ENCODE assay signal across 16 cellular contexts in genomic region chr2:26270363-26270762, GRCh38. TPM values are rescaled to one million over a fixed set of nuclear protein-coding genes. Genes with fewer than 3 reads are reported as not detected.
A peak's percentile ranks its signal among the peaks of the same experiment; 100 is the strongest.
DNase-seq lines count a peak whose midpoint lies in the region; TF ChIP-seq lines count a peak whose summit lies in the region.
"Had no signal": no experiment of that assay in that cellular context is flagged by ENCODE, and none has a peak within 500 bp of the region (broad histone marks: within the 10 kb centered on the region; RNA-seq: fewer than 3 reads in every experiment).

No MANE protein-coding gene starts in this region.

- H3K27ac ChIP-seq in esophagus muscularis mucosa (replicated peaks in 1 of 4) (peak overlapping the region in 3 of 4 donors; percentile 8 to 45 (median 35)), subcutaneous abdominal adipose tissue (ENCODE audit: low read depth, low read length) (peak overlapping the region; percentile 60)
- H3K27ac ChIP-seq: thoracic aorta had no signal

- H3K9ac ChIP-seq in subcutaneous abdominal adipose tissue (ENCODE audit: low read length in 5 of 5): peak overlapping the region in 1 of 5 donors; percentile 13

- no peak for TF ChIP-seq EP300 in esophagus muscularis mucosa (IDR thresholded peaks at IDR 0.05)

- intact Hi-C loops in activated naive CD4-positive, alpha-beta T cell treated with anti-CD3 and anti-CD28 coated beads for 36 hours (cut with micrococcal nuclease): loop anchor here (1.0 kb wide), 1 partner anchor 26 kb away; the partner anchor contains the start of genes HADHA and HADHB
- intact Hi-C loops in esophagus muscularis mucosa (cut with DNase I): no loop called here

- no peak for TF ChIP-seq CTCF in esophagus muscularis mucosa (IDR thresholded peaks at IDR 0.05)

- H3K4me3 ChIP-seq in esophagus muscularis mucosa: no peak overlapping the region
- no peak overlapping the region for H3K4me3 ChIP-seq in subcutaneous abdominal adipose tissue (ENCODE audit: low read depth in 1 of 5, low read length in 5 of 5)
- H3K4me3 ChIP-seq in MG63: no peak overlapping the region
- H3K4me3 ChIP-seq: thoracic aorta had no signal

- H3K27me3 Mint-ChIP-seq in activated naive CD4-positive, alpha-beta T cell treated with anti-CD3 and anti-CD28 coated beads for 36 hours (ENCODE audit: low read depth): no peaks in the 10 kb centered on the region

- H3K36me3 Mint-ChIP-seq in activated naive CD4-positive, alpha-beta T cell treated with anti-CD3 and anti-CD28 coated beads for 36 hours (ENCODE audit: low read depth): peaks cover 8% of the 10 kb centered on the region

- in situ Hi-C loops in SK-MEL-5 (cut with HindIII; ENCODE audit: low pct_unique_long_range_greater_than_20kb, low sequenced_read_pairs): no loop called here

- H3K36me3 ChIP-seq in esophagus muscularis mucosa (peaks cover under 1 to 43% (median 23%) of the 10 kb centered on the region in 4 donors), subcutaneous abdominal adipose tissue (ENCODE audit: control insufficient read depth in 5 of 5, insufficient read depth in 5 of 5, low read length in 5 of 5) (peaks cover 0 to 7% (median 4%) of the 10 kb centered on the region in 5 donors), MG63 (peaks cover 5% of the 10 kb centered on the region)

- CTCF ChIA-PET in activated naive CD4-positive, alpha-beta T cell treated with anti-CD3 and anti-CD28 coated beads for 36 hours (lab: Charles Lee): interaction anchor here (1.9 kb wide), 1 partner anchor 30 kb away, joined by 4 read pairs; no protein-coding TSS in a partner anchor

- no peak for DNase-seq in activated naive CD4-positive, alpha-beta T cell treated with anti-CD3 and anti-CD28 coated beads for 36 hours
- no peak for DNase-seq in activated naive CD4-positive, alpha-beta T cell (lab: John Stamatoyannopoulos, UW)
- DNase-seq in SK-MEL-5 (ENCODE audit: low read depth, low spot score) (peak; percentile 43), esophagus muscularis mucosa (ENCODE audit: extremely low spot score) (no peak), A172 (ENCODE audit: low spot score) (no peak), MG63 (no peak), middle frontal gyrus (ENCODE audit: extremely low spot score, low spot score) (no peak)
- DNase-seq: activated T-cell treated with anti-CD3 and anti-CD28 coated beads, Interleukin-2, amount 50 U/mL, for 4 hours; anterior cingulate cortex; Caco-2; cortex of kidney; NCI-H2029; NCI-H526; stimulated activated CD4-positive, alpha-beta T cell treated with anti-CD3 and anti-CD28 coated beads, Interleukin-15, amount 100 ng/mL, for 24 hours had no signal

- peaks cover 16% of the 10 kb centered on the region for H3K4me1 Mint-ChIP-seq in activated naive CD4-positive, alpha-beta T cell treated with anti-CD3 and anti-CD28 coated beads for 36 hours (ENCODE audit: low read depth)

- no peak for TF ChIP-seq POLR2A in esophagus muscularis mucosa (IDR thresholded peaks at IDR 0.05; ENCODE audit: low read depth)

- H3K4me1 ChIP-seq in esophagus muscularis mucosa (peaks cover 32 to 37% (median 35%) of the 10 kb centered on the region in 4 donors), subcutaneous abdominal adipose tissue (ENCODE audit: control insufficient read depth in 5 of 5, insufficient read depth in 5 of 5, low read length in 5 of 5) (peaks cover 7 to 39% (median 37%) of the 10 kb centered on the region in 5 donors)
- H3K4me1 ChIP-seq: Caco-2 had no signal

- no peaks in the 10 kb centered on the region for H3K9me3 Mint-ChIP-seq in activated naive CD4-positive, alpha-beta T cell treated with anti-CD3 and anti-CD28 coated beads for 36 hours
- H3K9me3 Mint-ChIP-seq: activated T-cell treated with anti-CD3 and anti-CD28 coated beads, Interleukin-2, amount 50 U/mL, for 4 hours had no signal

- H3K9me3 ChIP-seq in esophagus muscularis mucosa (no peaks in the 10 kb centered on the region), subcutaneous abdominal adipose tissue (ENCODE audit: control insufficient read depth in 5 of 5, low read length in 5 of 5) (no peaks in the 10 kb centered on the region), MG63 (no peaks in the 10 kb centered on the region)
- H3K9me3 ChIP-seq: Caco-2, thoracic aorta had no signal

- peak overlapping the region; percentile 79 for H3K27ac Mint-ChIP-seq in activated naive CD4-positive, alpha-beta T cell treated with anti-CD3 and anti-CD28 coated beads for 36 hours

- H3K27me3 ChIP-seq in esophagus muscularis mucosa (no peaks in the 10 kb centered on the region), subcutaneous abdominal adipose tissue (ENCODE audit: control insufficient read depth in 5 of 5, insufficient read depth in 4 of 5, low read length in 5 of 5) (no peaks in the 10 kb centered on the region), MG63 (no peaks in the 10 kb centered on the region)

- H3K4me3 Mint-ChIP-seq in activated naive CD4-positive, alpha-beta T cell treated with anti-CD3 and anti-CD28 coated beads for 36 hours: no peak overlapping the region
- H3K4me3 Mint-ChIP-seq: activated T-cell treated with anti-CD3 and anti-CD28 coated beads, Interleukin-2, amount 50 U/mL, for 4 hours had no signal

RNA-seq across cellular contexts. Expression of gene HADHB, which starts 25.6 kb away (rescaled TPM):
- total RNA-seq in activated naive CD4-positive, alpha-beta T cell treated with anti-CD3 and anti-CD28 coated beads for 36 hours: 10 to 100 TPM; 65.1 to 67.6 TPM
- total RNA-seq in SK-MEL-5 (2014; rRNA removed; shearing (Covaris generic)): 219 and 229 TPM in 2 replicates
- 146 and 169 TPM in 2 replicates for polyA plus RNA-seq in SK-MEL-5 (2015; cell fraction: cytosol; rRNA removed)
- polyA plus RNA-seq in SK-MEL-5 (2015; cell fraction: nucleus; rRNA removed): 116 and 142 TPM in 2 replicates
- total RNA-seq in esophagus muscularis mucosa: 100 to 1,000 TPM; 163 to 399 (median 192) TPM
- 115 and 117 TPM in 2 replicates for total RNA-seq in A172 (2014; rRNA removed; shearing (Covaris generic))
- 16.5 and 30.2 TPM in 2 replicates for total RNA-seq in MG63 (2014; rRNA removed; shearing (Covaris generic); ENCODE audit: low replicate concordance)

RNA-seq across cellular contexts. Expression of gene HADHA, which starts 25.9 kb away (rescaled TPM):
- total RNA-seq in activated naive CD4-positive, alpha-beta T cell treated with anti-CD3 and anti-CD28 coated beads for 36 hours: 100 to 1,000 TPM; 117 to 123 TPM
- 360 and 366 TPM in 2 replicates for total RNA-seq in SK-MEL-5 (2014; rRNA removed; shearing (Covaris generic))
- 188 and 224 TPM in 2 replicates for polyA plus RNA-seq in SK-MEL-5 (2015; cell fraction: cytosol; rRNA removed)
- polyA plus RNA-seq in SK-MEL-5 (2015; cell fraction: nucleus; rRNA removed): 106 TPM in 2 replicates
- total RNA-seq in esophagus muscularis mucosa: 100 to 1,000 TPM; 155 to 266 (median 175) TPM
- total RNA-seq in A172 (2014; rRNA removed; shearing (Covaris generic)): 113 and 121 TPM in 2 replicates
- total RNA-seq in MG63 (2014; rRNA removed; shearing (Covaris generic); ENCODE audit: low replicate concordance): 141 and 162 TPM in 2 replicates
